2 cellular contexts compared by ENCODE assay signal in the genomic region with DNA sequence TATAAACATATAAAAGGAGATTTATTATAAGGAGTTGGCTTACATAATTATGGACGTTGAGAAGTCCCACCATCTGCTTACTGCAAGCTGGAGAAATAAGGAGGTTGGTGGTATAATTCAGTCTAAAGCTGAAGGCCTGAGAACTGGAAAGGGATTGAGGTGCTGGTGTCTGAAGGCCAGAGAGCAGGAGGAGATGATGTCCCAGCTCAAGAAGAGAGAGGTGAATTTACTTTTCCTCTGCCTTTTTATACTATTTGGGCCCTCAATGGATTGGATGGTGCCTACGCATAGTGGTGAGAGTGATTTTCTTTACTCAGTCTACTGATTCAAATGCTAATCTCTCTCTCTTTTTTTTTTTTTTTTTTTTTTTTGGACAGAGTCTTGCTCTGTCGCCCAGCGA.
TF ChIP-seq lines count a peak whose summit lies in the region.

No MANE protein-coding gene starts in this region.

TF ChIP-seq in IMR-90, 13 proteins besides CTCF, POLR2A, EP300 and RAD21:
- TF ChIP-seq, protein P1, sequence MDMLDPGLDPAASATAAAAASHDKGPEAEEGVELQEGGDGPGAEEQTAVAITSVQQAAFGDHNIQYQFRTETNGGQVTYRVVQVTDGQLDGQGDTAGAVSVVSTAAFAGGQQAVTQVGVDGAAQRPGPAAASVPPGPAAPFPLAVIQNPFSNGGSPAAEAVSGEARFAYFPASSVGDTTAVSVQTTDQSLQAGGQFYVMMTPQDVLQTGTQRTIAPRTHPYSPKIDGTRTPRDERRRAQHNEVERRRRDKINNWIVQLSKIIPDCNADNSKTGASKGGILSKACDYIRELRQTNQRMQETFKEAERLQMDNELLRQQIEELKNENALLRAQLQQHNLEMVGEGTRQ (IDR thresholded peaks at IDR 0.05; ENCODE audit: low read depth, low read length): no peak
- TF ChIP-seq MAZ (IDR thresholded peaks at IDR 0.05; ENCODE audit: borderline replicate concordance, low read depth, low read length) (no peak), BHLHE40 (IDR thresholded peaks at IDR 0.05; ENCODE audit: low read depth, low read length) (no peak), RCOR1 (IDR thresholded peaks at IDR 0.05; ENCODE audit: insufficient replicate concordance, low read length) (no peak), MAFK (IDR thresholded peaks at IDR 0.05; ENCODE audit: low read depth, low read length) (no peak), MXI1 (IDR thresholded peaks at IDR 0.05; ENCODE audit: borderline replicate concordance, low read depth, low read length) (no peak), NFE2L2 (IDR thresholded peaks at IDR 0.05; ENCODE audit: low read depth, low read length) (no peak), RFX5 (IDR thresholded peaks at IDR 0.05; ENCODE audit: low read depth, low read length) (no peak), CEBPB (IDR thresholded peaks at IDR 0.05; ENCODE audit: low read depth, low read length) (no peak), FOS (IDR thresholded peaks at IDR 0.05; ENCODE audit: low read depth, low read length) (no peak), CHD1 (IDR thresholded peaks at IDR 0.05; ENCODE audit: low read depth, low read length) (no peak), SMC3 (IDR thresholded peaks at IDR 0.05; ENCODE audit: low read depth, low read length) (no peak)
- TF ChIP-seq, protein P2, sequence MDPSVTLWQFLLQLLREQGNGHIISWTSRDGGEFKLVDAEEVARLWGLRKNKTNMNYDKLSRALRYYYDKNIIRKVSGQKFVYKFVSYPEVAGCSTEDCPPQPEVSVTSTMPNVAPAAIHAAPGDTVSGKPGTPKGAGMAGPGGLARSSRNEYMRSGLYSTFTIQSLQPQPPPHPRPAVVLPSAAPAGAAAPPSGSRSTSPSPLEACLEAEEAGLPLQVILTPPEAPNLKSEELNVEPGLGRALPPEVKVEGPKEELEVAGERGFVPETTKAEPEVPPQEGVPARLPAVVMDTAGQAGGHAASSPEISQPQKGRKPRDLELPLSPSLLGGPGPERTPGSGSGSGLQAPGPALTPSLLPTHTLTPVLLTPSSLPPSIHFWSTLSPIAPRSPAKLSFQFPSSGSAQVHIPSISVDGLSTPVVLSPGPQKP (IDR thresholded peaks at IDR 0.05; ENCODE audit: borderline replicate concordance, low read depth, low read length): no peak
TF ChIP-seq in IMR-90: peak in this region for 0.

TF ChIP-seq in H1, 55 proteins besides CTCF, POLR2A, EP300 and RAD21:
- TF ChIP-seq SIRT6 (IDR thresholded peaks at IDR 0.05; ENCODE audit: low read length): no peak
- 0 out of 2 replicates have a peak, but pooled peaks have one; percentile 39 for TF ChIP-seq GTF2F1 (IDR thresholded peaks at IDR 0.05; ENCODE audit: borderline replicate concordance, low read depth, low read length)
- TF ChIP-seq TBP (IDR thresholded peaks at IDR 0.05; ENCODE audit: low read depth, low read length): peak; percentile 40; the same call in 1 of the 2 replicates
- peak; percentile 48 for TF ChIP-seq ASH2L (IDR thresholded peaks at IDR 0.05; ENCODE audit: low read length)
TF ChIP-seq in H1: peak in this region for 3.
